8 cellular contexts compared by ENCODE assay signal in the genomic region with DNA sequence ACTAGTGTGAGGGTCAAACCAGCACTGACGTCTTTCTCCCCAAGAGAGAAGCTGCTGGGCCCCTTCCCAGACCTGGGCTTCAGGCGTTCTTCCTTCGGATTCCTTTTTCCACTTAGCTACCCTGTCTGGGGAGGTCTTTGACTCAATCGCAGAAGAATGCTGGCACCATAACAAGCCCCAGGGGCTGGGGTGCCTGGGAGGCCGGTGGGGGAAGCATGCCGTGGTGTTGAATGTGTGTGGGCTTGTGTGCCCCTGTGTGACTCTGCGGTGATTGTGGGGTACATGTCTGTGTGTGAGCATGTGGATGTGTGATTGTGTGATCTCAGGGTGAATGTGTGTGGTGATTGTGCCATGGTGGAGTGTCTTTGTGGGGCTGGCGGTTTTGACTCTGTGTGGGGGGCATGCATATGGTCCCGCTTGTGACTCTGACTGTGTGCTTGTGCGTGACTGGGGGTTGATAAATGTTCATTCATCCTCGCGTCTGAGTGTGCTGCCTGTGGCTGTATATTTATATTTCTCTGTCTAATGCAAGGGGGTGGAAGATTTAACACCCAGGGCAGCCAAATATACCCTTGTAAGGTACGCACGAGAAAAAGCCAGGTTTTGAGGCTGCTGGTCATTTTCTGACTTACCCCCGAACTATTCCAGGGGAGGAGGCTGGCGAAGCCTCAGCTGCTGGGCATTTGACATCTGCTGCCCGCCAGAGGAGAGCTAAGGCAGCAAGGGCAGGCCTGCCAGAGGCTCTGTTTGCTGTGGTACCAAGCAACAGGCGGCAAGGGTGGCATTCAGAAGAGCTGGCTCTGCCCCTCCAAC.
DNase-seq lines count a peak whose midpoint lies in the region; TF ChIP-seq lines count a peak whose summit lies in the region.

No MANE protein-coding gene starts in this region.

- H3K36me3 ChIP-seq in iPS-15b (ENCODE audit: control insufficient read depth, insufficient read depth, low read length) = no peaks in the 10 kb centered on the region

- peaks cover 26% of the 10 kb centered on the region for H3K27me3 ChIP-seq in iPS-15b (ENCODE audit: control insufficient read depth, insufficient read depth, low read length)

- H3K9ac ChIP-seq in iPS-15b (ENCODE audit: low read depth, low read length) = no peak overlapping the region

- H3K4me1 ChIP-seq in iPS-15b (ENCODE audit: control insufficient read depth, insufficient read depth, low read length) = peaks cover 5% of the 10 kb centered on the region

- peak; percentile 39 for DNase-seq in HFF-Myc (ENCODE audit: extremely low read depth, low read depth)
- peak; percentile 90 for DNase-seq in amniotic epithelial cell (ENCODE audit: low read depth)
- DNase-seq in smooth muscle cell of the brain vasculature (ENCODE audit: low read depth, low spot score) = peak; percentile 69
- DNase-seq in NCI-H1694 (lab: John Stamatoyannopoulos, UW) = no peak
- no peak for DNase-seq in HUDEP-2 (lab: John Stamatoyannopoulos, UW; ENCODE audit: unreplicated experiment in 76 of 76)
- no peak for DNase-seq in KG1 (lab: John Stamatoyannopoulos, UW)
- DNase-seq in activated CD4-positive, CD25-positive, alpha-beta regulatory T cell treated with anti-CD3 and anti-CD28 coated beads, Interleukin-2, amount 50 U/mL, for 72 hours = no peak

- H3K9me3 ChIP-seq in iPS-15b (ENCODE audit: control insufficient read depth, insufficient read depth, low read length) = no peaks in the 10 kb centered on the region

- H3K4me3 ChIP-seq in HFF-Myc (replicated peaks; ENCODE audit: low read depth, low read length) (peak overlapping the region; percentile 53), iPS-15b (ENCODE audit: low read depth, low read length) (peak overlapping the region; percentile 67)

- no peak for TF ChIP-seq CTCF in HFF-Myc (IDR thresholded peaks at IDR 0.05; ENCODE audit: low read depth, low read length, missing control alignments)

Comparison
In these comparisons a context has a peak if more than half of its experiments do, and no peak if none do; other contexts are left out.
1. DNase-seq: peak in HFF-Myc (single experiment), amniotic epithelial cell (single experiment) and smooth muscle cell of the brain vasculature (single experiment); none in NCI-H1694 (single experiment), HUDEP-2 (0 of 76), KG1 (single experiment) and activated CD4-positive, CD25-positive, alpha-beta regulatory T cell treated with anti-CD3 and anti-CD28 coated beads, Interleukin-2, amount 50 U/mL, for 72 hours (single experiment).